Comparison of ENCODE assay signal across 11 cellular contexts in the genomic region with DNA sequence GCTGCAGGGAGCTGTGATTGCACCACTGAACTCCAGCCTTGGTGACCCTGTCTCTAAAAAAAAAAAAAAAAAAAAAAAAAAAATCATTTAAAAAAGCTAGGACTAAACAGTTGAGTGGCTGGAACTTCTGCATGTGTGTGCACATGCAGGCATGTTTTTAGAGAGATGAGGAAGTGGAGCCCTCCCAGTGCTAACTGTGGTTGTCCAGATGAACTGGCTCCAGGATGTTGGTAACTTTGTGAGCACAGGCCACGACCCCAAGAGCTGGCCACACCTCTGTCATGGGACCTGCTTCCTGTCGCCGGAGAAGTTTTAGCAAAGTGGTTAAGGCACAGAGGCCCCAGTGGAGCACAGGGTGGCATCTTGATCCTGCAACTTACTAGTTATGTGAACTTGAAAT. TPM values are rescaled to one million over a fixed set of nuclear protein-coding genes. Genes with fewer than 3 reads are reported as not detected.
DNase-seq lines count a peak whose midpoint lies in the region; TF ChIP-seq lines count a peak whose summit lies in the region.
"Had no signal": no experiment of that assay in that cellular context is flagged by ENCODE, and none has a peak within 500 bp of the region (broad histone marks: within the 10 kb centered on the region; RNA-seq: fewer than 3 reads in every experiment).

No MANE protein-coding gene starts in this region.

- no peak overlapping the region for H3K4me3 ChIP-seq in tibial artery
- H3K4me3 ChIP-seq: lung had no signal

- no peaks in the 10 kb centered on the region for H3K36me3 Mint-ChIP-seq in activated CD4-positive, alpha-beta T cell treated with anti-CD3 and anti-CD28 coated beads, Interleukin-2, amount 10 ng/mL, durations not matched to agents 7 days and 5 days (ENCODE audit: low read depth)

- H3K9me3 ChIP-seq in tibial artery, result no peaks in the 10 kb centered on the region

- no peaks in the 10 kb centered on the region for H3K27me3 ChIP-seq in tibial artery

- no peaks in the 10 kb centered on the region for H3K27me3 Mint-ChIP-seq in activated CD4-positive, alpha-beta T cell treated with anti-CD3 and anti-CD28 coated beads, Interleukin-2, amount 10 ng/mL, durations not matched to agents 7 days and 5 days

- no peak for TF ChIP-seq CTCF in tibial artery (IDR thresholded peaks at IDR 0.05)

- H3K4me3 Mint-ChIP-seq in activated CD4-positive, alpha-beta T cell treated with anti-CD3 and anti-CD28 coated beads, Interleukin-2, amount 10 ng/mL, durations not matched to agents 7 days and 5 days, result no peak overlapping the region

- no peak overlapping the region for H3K27ac Mint-ChIP-seq in activated CD4-positive, alpha-beta T cell treated with anti-CD3 and anti-CD28 coated beads, Interleukin-2, amount 10 ng/mL, durations not matched to agents 7 days and 5 days

- POLR2A ChIA-PET in activated CD4-positive, alpha-beta T cell treated with anti-CD3 and anti-CD28 coated beads, Interleukin-2, amount 10 ng/mL, durations not matched to agents 7 days and 5 days (lab: Charles Lee), result no interaction called here

- no peak overlapping the region for H3K27ac ChIP-seq in tibial artery

- intact Hi-C loops in posterior vena cava (cut with DNase I), result no loop called here
- intact Hi-C loops in tibial artery (cut with DNase I; ENCODE audit: low total_unique reads), result no loop called here

- in situ Hi-C loops in KBM-7 (cut with MboI; ENCODE audit: low pct_unique_long_range_greater_than_20kb, low sequenced_read_pairs), result no loop called here

- H3K9me3 Mint-ChIP-seq in activated CD4-positive, alpha-beta T cell treated with anti-CD3 and anti-CD28 coated beads, Interleukin-2, amount 10 ng/mL, durations not matched to agents 7 days and 5 days, result no peaks in the 10 kb centered on the region

- peaks cover 10 to 61% (median 37%) of the 10 kb centered on the region in 3 donors for H3K36me3 ChIP-seq in tibial artery

- CTCF ChIA-PET in activated CD4-positive, alpha-beta T cell treated with anti-CD3 and anti-CD28 coated beads, Interleukin-2, amount 10 ng/mL, durations not matched to agents 7 days and 5 days (lab: Charles Lee), result interaction anchor here (0.6 kb wide), 1 partner anchor 283 kb away, joined by 3 read pairs; no protein-coding TSS in a partner anchor

- no peaks in the 10 kb centered on the region for H3K4me1 ChIP-seq in tibial artery

- H3K4me1 Mint-ChIP-seq in activated CD4-positive, alpha-beta T cell treated with anti-CD3 and anti-CD28 coated beads, Interleukin-2, amount 10 ng/mL, durations not matched to agents 7 days and 5 days, result peaks cover 12% of the 10 kb centered on the region

- DNase-seq in activated CD4-positive, alpha-beta T cell treated with anti-CD3 and anti-CD28 coated beads, Interleukin-2, amount 10 ng/mL, durations not matched to agents 7 days and 5 days, result peak; percentile 26
- DNase-seq in activated CD4-positive, alpha-beta T cell treated with anti-CD3 and anti-CD28 coated beads, Interleukin-2, amount 50 U/mL, for 48 hours, result no peak
- DNase-seq in KBM-7 (peak; percentile 75), UCSD-AML1 (lab: John Stamatoyannopoulos, UW; ENCODE audit: unreplicated experiment) (peak; percentile 65), posterior vena cava (ENCODE audit: low spot score) (peak; percentile 80), tibial artery (no peak), superior temporal gyrus (ENCODE audit: extremely low spot score) (no peak), germinal center (ENCODE audit: low spot score) (no peak)
- DNase-seq: activated CD4-positive, alpha-beta T cell treated with anti-CD3 and anti-CD28 coated beads for 4 hours; MM.1S had no signal

RNA-seq across cellular contexts. Expression of gene CHCHD6, which starts 27.0 kb away (rescaled TPM):
- total RNA-seq in activated CD4-positive, alpha-beta T cell treated with anti-CD3 and anti-CD28 coated beads, Interleukin-2, amount 10 ng/mL, durations not matched to agents 7 days and 5 days, result 1 to 10 TPM; 5.4 to 7.4 TPM
- 10 to 100 TPM in 1 of 2 donors, 1 to 10 TPM in 1; 7.3 to 10.1 TPM for total RNA-seq in posterior vena cava

Comparison
In these comparisons a context has a peak if more than half of its experiments do, and no peak if none do; other contexts are left out.
1. DNase-seq: peak in activated CD4-positive, alpha-beta T cell treated with anti-CD3 and anti-CD28 coated beads, Interleukin-2, amount 10 ng/mL, durations not matched to agents 7 days and 5 days (single experiment), KBM-7 (single experiment), UCSD-AML1 (single experiment) and posterior vena cava (single experiment); none in activated CD4-positive, alpha-beta T cell treated with anti-CD3 and anti-CD28 coated beads, Interleukin-2, amount 50 U/mL, for 48 hours (0 of 2), tibial artery (0 of 2), superior temporal gyrus (single experiment) and germinal center (single experiment).